1 cellular context compared by ENCODE assay signal in genomic region chr17:17985153-17985552, GRCh38.
TF ChIP-seq lines count a peak whose summit lies in the region.

No MANE protein-coding gene starts in this region.

TF ChIP-seq in IMR-90, 13 proteins besides CTCF, POLR2A, EP300 and RAD21 (continued from another document):
- TF ChIP-seq ELK1 (IDR thresholded peaks at IDR 0.05; ENCODE audit: borderline replicate concordance, low read depth, low read length) (no peak), CEBPB (IDR thresholded peaks at IDR 0.05; ENCODE audit: low read depth, low read length) (no peak), RFX5 (IDR thresholded peaks at IDR 0.05; ENCODE audit: low read depth, low read length) (no peak), SMC3 (IDR thresholded peaks at IDR 0.05; ENCODE audit: low read depth, low read length) (no peak), NFE2L2 (IDR thresholded peaks at IDR 0.05; ENCODE audit: low read depth, low read length) (no peak), USF2 (IDR thresholded peaks at IDR 0.05; ENCODE audit: low read depth, low read length) (no peak), MAZ (IDR thresholded peaks at IDR 0.05; ENCODE audit: borderline replicate concordance, low read depth, low read length) (no peak), MXI1 (IDR thresholded peaks at IDR 0.05; ENCODE audit: borderline replicate concordance, low read depth, low read length) (no peak), MAFK (IDR thresholded peaks at IDR 0.05; ENCODE audit: low read depth, low read length) (no peak), RCOR1 (IDR thresholded peaks at IDR 0.05; ENCODE audit: insufficient replicate concordance, low read length) (no peak)
